In the genomic region with DNA sequence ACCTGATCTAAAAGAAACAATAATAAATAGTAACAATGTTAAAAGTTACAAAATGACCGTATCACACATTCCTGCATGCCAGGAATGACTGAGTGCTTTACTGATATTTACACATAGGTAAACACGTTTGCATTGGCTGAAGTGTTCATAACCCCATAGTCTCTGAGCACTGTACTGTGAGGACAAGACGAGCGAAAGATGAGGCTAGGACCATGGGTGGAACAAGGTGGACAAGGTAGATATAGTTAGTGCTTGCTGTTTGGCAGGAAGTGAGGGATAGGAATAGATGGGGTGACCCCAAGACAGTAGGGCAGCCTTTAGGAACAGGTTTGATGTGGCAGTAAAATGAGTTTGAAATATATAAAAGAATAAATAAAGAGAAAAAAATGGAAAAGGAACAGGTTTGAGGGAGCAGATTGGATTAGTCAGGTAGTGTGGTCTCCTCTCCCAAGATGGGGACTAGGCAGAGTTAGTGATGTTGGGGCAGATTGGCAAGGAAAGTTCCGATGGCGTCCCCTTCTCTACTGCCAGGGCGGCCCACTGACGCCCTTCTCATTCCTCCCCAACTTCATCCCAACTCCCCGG, we compare ENCODE assay signal across 9 cellular contexts. TPM values are rescaled to one million over a fixed set of nuclear protein-coding genes. Genes with fewer than 3 reads are reported as not detected.
A peak's percentile ranks its signal among the peaks of the same experiment; 100 is the strongest.
DNase-seq lines count a peak whose midpoint lies in the region; ATAC-seq, FAIRE-seq and TF ChIP-seq lines count a peak whose summit lies in the region.
"Had no signal": no experiment of that assay in that cellular context is flagged by ENCODE, and none has a peak within 500 bp of the region (broad histone marks: within the 10 kb centered on the region; RNA-seq: fewer than 3 reads in every experiment).

No MANE protein-coding gene starts in this region.

- H3K27ac ChIP-seq in HepG2 (ENCODE audit: extremely low read length, insufficient read depth, low read length) (no peak overlapping the region), transverse colon (peak overlapping the region in 3 of 4 donors; percentile 78 to 92 (median 88)), caudate nucleus (ENCODE audit: low read depth, low read length) (no peak overlapping the region)

- peak overlapping the region; percentile 3; the same call in 1 of the 2 replicates for H3K9ac ChIP-seq in HepG2 (ENCODE audit: insufficient read depth, low read depth, low read length)

- WGBS in HepG2 (ENCODE audit: low lambda C conversion rate): 3% methylated on average over 9 of the region's 9 CpGs
- 24 to 46% methylated on average over 4 to 9 of the region's 9 CpGs for WGBS in transverse colon (ENCODE audit: low coverage in 1 of 2), 2 donors

- FAIRE-seq in HepG2 (lab: Jason Lieb, UNC): no peak

- H3K36me3 ChIP-seq in HepG2 (replicated peaks in 1 of 2; ENCODE audit: control insufficient read depth in 1 of 2, insufficient read depth in 2 of 2, low read length in 2 of 2) (peaks cover 20 to 30% of the 10 kb centered on the region in 2 experiments), transverse colon (peaks cover 0 to 19% (median 9%) of the 10 kb centered on the region in 4 donors)

- CTCF ChIA-PET in HepG2 (lab: Yijun Ruan, JAX; ENCODE audit: low intra/inter-chr PET ratio, low total read pairs): no interaction called here

- DNase-seq in activated T-cell treated with anti-CD3 and anti-CD28 coated beads, Interleukin-2, amount 50 U/mL, for 72 hours: no peak
- no peak for DNase-seq in activated T-cell treated with anti-CD3 and anti-CD28 coated beads, Interleukin-2, amount 50 U/mL, for 1 hour
- DNase-seq in HepG2 (ENCODE audit: low spot score): no peak
- DNase-seq in transverse colon: no peak
- DNase-seq in SW 1271 (lab: John Stamatoyannopoulos, UW): no peak
- no peak for DNase-seq in caudate nucleus (lab: John Stamatoyannopoulos, UW)

- no peak for TF ChIP-seq RAD21 in HepG2 (CRISPR knock-in tag; IDR thresholded peaks at IDR 0.05)

- in situ Hi-C loops in HepG2 (cut with HindIII; ENCODE audit: extremely low pct_ligation_motif_present, low pct_unique_long_range_greater_than_20kb): no loop called here
- in situ Hi-C loops in transverse colon (cut with MboI; ENCODE audit: low pct_ligation_motif_present in 1 of 4, low pct_unique_long_range_greater_than_20kb in 1 of 4, low sequenced_read_pairs in 3 of 4): no loop called here

- H3K27me3 Mint-ChIP-seq in activated T-cell treated with anti-CD3 and anti-CD28 coated beads, Interleukin-2, amount 50 U/mL, for 72 hours (ENCODE audit: low read depth): no peaks in the 10 kb centered on the region
- no peaks in the 10 kb centered on the region for H3K27me3 Mint-ChIP-seq in activated T-helper 17 cell treated with anti-CD3 and anti-CD28 coated beads, Interleukin-2, amount 50 U/mL, for 72 hours

- no TSS peak for BruUV-seq in HepG2 (replicated peaks; lab: Mats Ljungman, UMichigan)

- no peak for TF ChIP-seq POLR2A in HepG2 (IDR thresholded peaks at IDR 0.05; ENCODE audit: insufficient read depth in 1 of 2, low read depth in 2 of 2, low read length in 2 of 2)
- TF ChIP-seq POLR2A in transverse colon (IDR thresholded peaks at IDR 0.05): no peak

- H2AFZ ChIP-seq in HepG2 (ENCODE audit: low read length): peak overlapping the region; percentile 75

- no peaks in the 10 kb centered on the region for H3K9me3 ChIP-seq in HepG2 (ENCODE audit: low read length)
- H3K9me3 ChIP-seq in transverse colon: no peaks in the 10 kb centered on the region

- peak overlapping the region; percentile 82 for H3K27ac Mint-ChIP-seq in activated T-cell treated with anti-CD3 and anti-CD28 coated beads, Interleukin-2, amount 50 U/mL, for 72 hours
- peak overlapping the region; percentile 88 for H3K27ac Mint-ChIP-seq in activated T-helper 17 cell treated with anti-CD3 and anti-CD28 coated beads, Interleukin-2, amount 50 U/mL, for 72 hours

- POLR2A ChIA-PET in HepG2 (lab: Yijun Ruan, JAX): interaction anchor here (0.9 to 1.9 kb wide), 2 partner anchors 9 to 18 kb away, joined by 3 to 7 read pairs; no protein-coding TSS in a partner anchor

- H4K20me1 ChIP-seq in HepG2 (ENCODE audit: insufficient read depth, low read length): no peaks in the 10 kb centered on the region; the same call in 1 of the 2 replicates

- peaks cover 45% of the 10 kb centered on the region for H3K4me1 ChIP-seq in HepG2 (ENCODE audit: insufficient read depth, low read length)
- peaks cover 11 to 25% (median 19%) of the 10 kb centered on the region in 4 donors for H3K4me1 ChIP-seq in transverse colon

- intact Hi-C loops in HepG2 (cut with micrococcal nuclease; ENCODE audit: unreplicated experiment): no loop called here
- intact Hi-C loops in transverse colon (cut with DNase I; ENCODE audit: low total_unique reads): no loop called here

- H3K36me3 Mint-ChIP-seq in activated T-cell treated with anti-CD3 and anti-CD28 coated beads, Interleukin-2, amount 50 U/mL, for 72 hours (ENCODE audit: insufficient read depth in 2 of 2): peaks cover 5 to 17% of the 10 kb centered on the region in 2 donors
- H3K36me3 Mint-ChIP-seq in activated T-helper 17 cell treated with anti-CD3 and anti-CD28 coated beads, Interleukin-2, amount 50 U/mL, for 72 hours (ENCODE audit: low read depth): peaks cover 42% of the 10 kb centered on the region

- H3K9me3 Mint-ChIP-seq in activated T-cell treated with anti-CD3 and anti-CD28 coated beads, Interleukin-2, amount 50 U/mL, for 72 hours: no peaks in the 10 kb centered on the region
- H3K9me3 Mint-ChIP-seq in activated T-helper 17 cell treated with anti-CD3 and anti-CD28 coated beads, Interleukin-2, amount 50 U/mL, for 72 hours: no peaks in the 10 kb centered on the region

- peak overlapping the region; percentile 79 to 91 for H3K4me3 Mint-ChIP-seq in activated T-cell treated with anti-CD3 and anti-CD28 coated beads, Interleukin-2, amount 50 U/mL, for 72 hours
- H3K4me3 Mint-ChIP-seq in activated T-helper 17 cell treated with anti-CD3 and anti-CD28 coated beads, Interleukin-2, amount 50 U/mL, for 72 hours: peak overlapping the region; percentile 85

- peak overlapping the region; percentile 97 for H3K4me2 ChIP-seq in HepG2 (ENCODE audit: low read depth, low read length)

- ATAC-seq in activated T-cell treated with anti-CD3 and anti-CD28 coated beads, Interleukin-2, amount 50 U/mL, for 72 hours (replicated peaks in 1 of 2): peak; percentile 21 to 44
- ATAC-seq in activated T-helper 17 cell treated with anti-CD3 and anti-CD28 coated beads, Interleukin-2, amount 50 U/mL, for 72 hours (replicated peaks): peak; percentile 16
- ATAC-seq in HepG2 (0 out of 3 replicates have a peak, but pooled peaks have one; percentile 4), GM19328 (IDR thresholded peaks at IDR 0.05; ENCODE audit: unreplicated experiment) (no peak)

- peaks cover 40% of the 10 kb centered on the region for H3K4me1 Mint-ChIP-seq in activated T-cell treated with anti-CD3 and anti-CD28 coated beads, Interleukin-2, amount 50 U/mL, for 72 hours (ENCODE audit: low read depth)
- peaks cover 22% of the 10 kb centered on the region for H3K4me1 Mint-ChIP-seq in activated T-helper 17 cell treated with anti-CD3 and anti-CD28 coated beads, Interleukin-2, amount 50 U/mL, for 72 hours

- H3K27me3 ChIP-seq in HepG2 (ENCODE audit: control insufficient read depth in 1 of 2, insufficient read depth in 2 of 2, low read length in 2 of 2) (peaks cover 7 to 16% of the 10 kb centered on the region in 2 experiments; a peak in 2 of 5 replicates), transverse colon (no peaks in the 10 kb centered on the region)
- H3K27me3 ChIP-seq: cardiac muscle cell had no signal

- TF ChIP-seq EP300 in HepG2 (IDR thresholded peaks at IDR 0.05; ENCODE audit: low read depth in 2 of 2, low read length in 2 of 2) (no peak), HepG2 (CRISPR knock-in tag; IDR thresholded peaks at IDR 0.05; ENCODE audit: borderline replicate concordance) (no peak), transverse colon (IDR thresholded peaks at IDR 0.05; ENCODE audit: low read depth) (no peak)

- H3K79me2 ChIP-seq in HepG2 (ENCODE audit: insufficient read depth, low read length): peaks cover 21% of the 10 kb centered on the region

- H3K4me3 ChIP-seq in HepG2 (replicated peaks in 1 of 3; ENCODE audit: insufficient read depth in 1 of 3, low read depth in 2 of 3, low read length in 3 of 3): peak overlapping the region; percentile 84 to 99 (median 97)
- peak overlapping the region in 3 of 4 donors; percentile 79 to 97 (median 88) for H3K4me3 ChIP-seq in transverse colon

- TF ChIP-seq CTCF in HepG2 (CRISPR knock-in tag; IDR thresholded peaks at IDR 0.05) (no peak), transverse colon (IDR thresholded peaks at IDR 0.05) (no peak)

RNA-seq across cellular contexts. Expression of gene E2F4, which starts 0.5 kb away (rescaled TPM):
- 10 to 100 TPM; 82.8 to 91.7 TPM for total RNA-seq in activated T-cell treated with anti-CD3 and anti-CD28 coated beads, Interleukin-2, amount 50 U/mL, for 72 hours
- total RNA-seq in activated T-helper 17 cell treated with anti-CD3 and anti-CD28 coated beads, Interleukin-2, amount 50 U/mL, for 72 hours: 100 to 1,000 TPM in 1 of 2 donors, 10 to 100 TPM in 1; 90.0 to 141 TPM
- 73.7 and 84.8 TPM in 2 replicates for total RNA-seq in HepG2 (2016; rRNA removed; fragmentation: Illumina TruSeq; extraction: Trizol)
- 111 and 122 TPM in 2 replicates for total RNA-seq in HepG2 (2016; cell fraction: cytosol; rRNA removed; fragmentation: Illumina TruSeq; extraction: Trizol; ENCODE audit: low read depth)
- 66.9 and 81.3 TPM in 2 replicates for total RNA-seq in HepG2 (2016; cell fraction: insoluble cytoplasmic fraction; rRNA removed; fragmentation: Illumina TruSeq; extraction: Trizol)
- total RNA-seq in HepG2 (2016; cell fraction: membrane; rRNA removed; fragmentation: Illumina TruSeq; extraction: Trizol): 156 and 162 TPM in 2 replicates
- total RNA-seq in HepG2 (2016; cell fraction: nucleus; rRNA removed; fragmentation: Illumina TruSeq; extraction: Trizol): 71.5 and 85.9 TPM in 2 replicates
- polyA plus RNA-seq in HepG2 (2011; rRNA removed): 91.2 and 106 TPM in 2 replicates
- 63.8 and 83.4 TPM in 2 replicates for polyA plus RNA-seq in HepG2 (2011; cell fraction: cytosol; rRNA removed)
- 329 and 348 TPM in 2 replicates for polyA plus RNA-seq in HepG2 (2011; cell fraction: nucleus; rRNA removed)
- polyA plus RNA-seq in HepG2 (2012): 45.8 and 56.9 TPM in 2 replicates
- polyA plus RNA-seq in HepG2 (2016; cell fraction: cytosol; fragmentation: Illumina TruSeq; extraction: Trizol; ENCODE audit: low read depth): 109 and 110 TPM in 2 replicates
- polyA plus RNA-seq in HepG2 (2016; cell fraction: insoluble cytoplasmic fraction; fragmentation: Illumina TruSeq; extraction: Trizol; ENCODE audit: low read depth): 72.0 and 83.6 TPM in 2 replicates
- 149 and 153 TPM in 2 replicates for polyA plus RNA-seq in HepG2 (2016; cell fraction: membrane; fragmentation: Illumina TruSeq; extraction: Trizol; ENCODE audit: low read depth)
- polyA plus RNA-seq in HepG2 (2016; cell fraction: nucleus; fragmentation: Illumina TruSeq; extraction: Trizol; ENCODE audit: insufficient read depth, low read depth): 186 TPM in 2 replicates
- polyA minus RNA-seq in HepG2 (2011; rRNA and poly(A)+ RNA removed; ENCODE audit: low replicate concordance): 122 and 150 TPM in 2 replicates
- 32.3 and 33.8 TPM in 2 replicates for polyA minus RNA-seq in HepG2 (2011; cell fraction: cytosol; rRNA and poly(A)+ RNA removed)
- 77.0 and 99.3 TPM in 2 replicates for polyA minus RNA-seq in HepG2 (2011; cell fraction: nucleus; rRNA and poly(A)+ RNA removed)
- 100 to 1,000 TPM in 3 of 4 donors, 10 to 100 TPM in 1; 97.5 to 224 (median 159) TPM for total RNA-seq in transverse colon

RNA-seq across cellular contexts. Expression of gene EXOC3L1, which starts 1.6 kb away (rescaled TPM):
- not detected for total RNA-seq in activated T-cell treated with anti-CD3 and anti-CD28 coated beads, Interleukin-2, amount 50 U/mL, for 72 hours
- total RNA-seq in activated T-helper 17 cell treated with anti-CD3 and anti-CD28 coated beads, Interleukin-2, amount 50 U/mL, for 72 hours: 1 to 10 TPM in 1 of 2 donors, under 1 TPM in 1; 0.37 to 1.5 TPM
- total RNA-seq in HepG2 (2016; rRNA removed; fragmentation: Illumina TruSeq; extraction: Trizol): not detected in 2 replicates
- total RNA-seq in HepG2 (2016; cell fraction: cytosol; rRNA removed; fragmentation: Illumina TruSeq; extraction: Trizol; ENCODE audit: low read depth): not detected in 2 replicates
- total RNA-seq in HepG2 (2016; cell fraction: insoluble cytoplasmic fraction; rRNA removed; fragmentation: Illumina TruSeq; extraction: Trizol): not detected in 2 replicates
- not detected in 2 replicates for total RNA-seq in HepG2 (2016; cell fraction: membrane; rRNA removed; fragmentation: Illumina TruSeq; extraction: Trizol)
- not detected in 2 replicates for total RNA-seq in HepG2 (2016; cell fraction: nucleus; rRNA removed; fragmentation: Illumina TruSeq; extraction: Trizol)
- polyA plus RNA-seq in HepG2 (2011; rRNA removed): 0.10 and 0.12 TPM in 2 replicates
- 0.15 and 0.21 TPM in 2 replicates for polyA plus RNA-seq in HepG2 (2011; cell fraction: cytosol; rRNA removed)
- polyA plus RNA-seq in HepG2 (2011; cell fraction: nucleus; rRNA removed): 1.1 and 1.6 TPM in 2 replicates
- polyA plus RNA-seq in HepG2 (2012): 0.17 and 0.48 TPM in 2 replicates
- not detected in 2 replicates for polyA plus RNA-seq in HepG2 (2016; cell fraction: cytosol; fragmentation: Illumina TruSeq; extraction: Trizol; ENCODE audit: low read depth)
- polyA plus RNA-seq in HepG2 (2016; cell fraction: insoluble cytoplasmic fraction; fragmentation: Illumina TruSeq; extraction: Trizol; ENCODE audit: low read depth): not detected in 2 replicates
- polyA plus RNA-seq in HepG2 (2016; cell fraction: membrane; fragmentation: Illumina TruSeq; extraction: Trizol; ENCODE audit: low read depth): not detected in 2 replicates
- polyA plus RNA-seq in HepG2 (2016; cell fraction: nucleus; fragmentation: Illumina TruSeq; extraction: Trizol; ENCODE audit: insufficient read depth, low read depth): not detected in 2 replicates
- 0.14 TPM in 1 of 2 replicates, not detected in the other for polyA minus RNA-seq in HepG2 (2011; rRNA and poly(A)+ RNA removed; ENCODE audit: low replicate concordance)
- not detected in 2 replicates for polyA minus RNA-seq in HepG2 (2011; cell fraction: cytosol; rRNA and poly(A)+ RNA removed)
- 0.52 TPM in 1 of 2 replicates, not detected in the other for polyA minus RNA-seq in HepG2 (2011; cell fraction: nucleus; rRNA and poly(A)+ RNA removed)
- total RNA-seq in transverse colon: 1 to 10 TPM in 2 of 4 donors, not detected in 2; 3.0 to 6.7 TPM

RNA-seq across cellular contexts. Expression of gene ELMO3, which starts 7.4 kb away (rescaled TPM):
- 1 to 10 TPM; 3.0 to 3.1 TPM for total RNA-seq in activated T-cell treated with anti-CD3 and anti-CD28 coated beads, Interleukin-2, amount 50 U/mL, for 72 hours
- 1 to 10 TPM; 6.6 to 7.1 TPM for total RNA-seq in activated T-helper 17 cell treated with anti-CD3 and anti-CD28 coated beads, Interleukin-2, amount 50 U/mL, for 72 hours
- total RNA-seq in HepG2 (2016; rRNA removed; fragmentation: Illumina TruSeq; extraction: Trizol): 0.58 and 2.6 TPM in 2 replicates
- 0.61 and 0.97 TPM in 2 replicates for total RNA-seq in HepG2 (2016; cell fraction: cytosol; rRNA removed; fragmentation: Illumina TruSeq; extraction: Trizol; ENCODE audit: low read depth)
- total RNA-seq in HepG2 (2016; cell fraction: insoluble cytoplasmic fraction; rRNA removed; fragmentation: Illumina TruSeq; extraction: Trizol): 0.46 and 2.4 TPM in 2 replicates
- 1.1 and 1.3 TPM in 2 replicates for total RNA-seq in HepG2 (2016; cell fraction: membrane; rRNA removed; fragmentation: Illumina TruSeq; extraction: Trizol)
- 5.3 and 6.4 TPM in 2 replicates for total RNA-seq in HepG2 (2016; cell fraction: nucleus; rRNA removed; fragmentation: Illumina TruSeq; extraction: Trizol)
- polyA plus RNA-seq in HepG2 (2011; rRNA removed): 4.0 and 5.7 TPM in 2 replicates
- polyA plus RNA-seq in HepG2 (2011; cell fraction: cytosol; rRNA removed): 1.1 and 2.2 TPM in 2 replicates
- polyA plus RNA-seq in HepG2 (2011; cell fraction: nucleus; rRNA removed): 45.0 and 50.5 TPM in 2 replicates
- polyA plus RNA-seq in HepG2 (2012): 2.3 and 4.2 TPM in 2 replicates
- polyA plus RNA-seq in HepG2 (2016; cell fraction: cytosol; fragmentation: Illumina TruSeq; extraction: Trizol; ENCODE audit: low read depth): 1.5 TPM in 2 replicates
- polyA plus RNA-seq in HepG2 (2016; cell fraction: insoluble cytoplasmic fraction; fragmentation: Illumina TruSeq; extraction: Trizol; ENCODE audit: low read depth): 0.64 and 0.70 TPM in 2 replicates
- 1.5 and 1.8 TPM in 2 replicates for polyA plus RNA-seq in HepG2 (2016; cell fraction: membrane; fragmentation: Illumina TruSeq; extraction: Trizol; ENCODE audit: low read depth)
- polyA plus RNA-seq in HepG2 (2016; cell fraction: nucleus; fragmentation: Illumina TruSeq; extraction: Trizol; ENCODE audit: insufficient read depth, low read depth): 15.0 and 18.4 TPM in 2 replicates
- 2.2 and 4.9 TPM in 2 replicates for polyA minus RNA-seq in HepG2 (2011; rRNA and poly(A)+ RNA removed; ENCODE audit: low replicate concordance)
- 0.62 TPM in 1 of 2 replicates, not detected in the other for polyA minus RNA-seq in HepG2 (2011; cell fraction: cytosol; rRNA and poly(A)+ RNA removed)
- polyA minus RNA-seq in HepG2 (2011; cell fraction: nucleus; rRNA and poly(A)+ RNA removed): 3.5 and 6.0 TPM in 2 replicates
- total RNA-seq in transverse colon: 10 to 100 TPM; 61.0 to 91.5 (median 77.7) TPM

RNA-seq across cellular contexts. Expression of gene MATCAP1, which starts 7.7 kb away (rescaled TPM):
- 10 to 100 TPM; 31.9 to 34.3 TPM for total RNA-seq in activated T-cell treated with anti-CD3 and anti-CD28 coated beads, Interleukin-2, amount 50 U/mL, for 72 hours
- total RNA-seq in activated T-helper 17 cell treated with anti-CD3 and anti-CD28 coated beads, Interleukin-2, amount 50 U/mL, for 72 hours: 100 to 1,000 TPM in 1 of 2 donors, 10 to 100 TPM in 1; 47.0 to 118 TPM
- total RNA-seq in HepG2 (2016; rRNA removed; fragmentation: Illumina TruSeq; extraction: Trizol) (4.4 and 11.2 TPM in 2 replicates), transverse colon (100 to 1,000 TPM in 1 of 4 donors, 10 to 100 TPM in 3; 27.6 to 220 (median 32.5) TPM)
- 1.6 and 1.8 TPM in 2 replicates for total RNA-seq in HepG2 (2016; cell fraction: cytosol; rRNA removed; fragmentation: Illumina TruSeq; extraction: Trizol; ENCODE audit: low read depth)
- total RNA-seq in HepG2 (2016; cell fraction: insoluble cytoplasmic fraction; rRNA removed; fragmentation: Illumina TruSeq; extraction: Trizol): 2.7 and 10.6 TPM in 2 replicates
- 2.7 and 2.9 TPM in 2 replicates for total RNA-seq in HepG2 (2016; cell fraction: membrane; rRNA removed; fragmentation: Illumina TruSeq; extraction: Trizol)
- 17.2 and 18.4 TPM in 2 replicates for total RNA-seq in HepG2 (2016; cell fraction: nucleus; rRNA removed; fragmentation: Illumina TruSeq; extraction: Trizol)
- 24.5 and 27.2 TPM in 2 replicates for polyA plus RNA-seq in HepG2 (2011; rRNA removed)
- polyA plus RNA-seq in HepG2 (2011; cell fraction: cytosol; rRNA removed): 8.7 and 14.3 TPM in 2 replicates
- 237 and 259 TPM in 2 replicates for polyA plus RNA-seq in HepG2 (2011; cell fraction: nucleus; rRNA removed)
- polyA plus RNA-seq in HepG2 (2012): 13.7 and 14.6 TPM in 2 replicates
- 0.87 TPM in 2 replicates for polyA plus RNA-seq in HepG2 (2016; cell fraction: cytosol; fragmentation: Illumina TruSeq; extraction: Trizol; ENCODE audit: low read depth)
- polyA plus RNA-seq in HepG2 (2016; cell fraction: insoluble cytoplasmic fraction; fragmentation: Illumina TruSeq; extraction: Trizol; ENCODE audit: low read depth): 2.4 and 4.1 TPM in 2 replicates
- polyA plus RNA-seq in HepG2 (2016; cell fraction: membrane; fragmentation: Illumina TruSeq; extraction: Trizol; ENCODE audit: low read depth): 2.0 and 2.4 TPM in 2 replicates
- polyA plus RNA-seq in HepG2 (2016; cell fraction: nucleus; fragmentation: Illumina TruSeq; extraction: Trizol; ENCODE audit: insufficient read depth, low read depth): 49.4 and 51.7 TPM in 2 replicates
- polyA minus RNA-seq in HepG2 (2011; rRNA and poly(A)+ RNA removed; ENCODE audit: low replicate concordance): 9.7 and 21.1 TPM in 2 replicates
- 3.8 and 4.3 TPM in 2 replicates for polyA minus RNA-seq in HepG2 (2011; cell fraction: cytosol; rRNA and poly(A)+ RNA removed)
- polyA minus RNA-seq in HepG2 (2011; cell fraction: nucleus; rRNA and poly(A)+ RNA removed): 45.8 and 47.5 TPM in 2 replicates

RNA-seq across cellular contexts. Expression of gene NOL3, which starts 21.2 kb away (rescaled TPM):
- total RNA-seq in activated T-cell treated with anti-CD3 and anti-CD28 coated beads, Interleukin-2, amount 50 U/mL, for 72 hours: 10 to 100 TPM; 21.6 to 30.6 TPM
- 100 to 1,000 TPM in 1 of 2 donors, 10 to 100 TPM in 1; 30.0 to 194 TPM for total RNA-seq in activated T-helper 17 cell treated with anti-CD3 and anti-CD28 coated beads, Interleukin-2, amount 50 U/mL, for 72 hours
- total RNA-seq in HepG2 (2016; rRNA removed; fragmentation: Illumina TruSeq; extraction: Trizol): 3.1 and 5.7 TPM in 2 replicates
- total RNA-seq in HepG2 (2016; cell fraction: cytosol; rRNA removed; fragmentation: Illumina TruSeq; extraction: Trizol; ENCODE audit: low read depth): 0.91 and 1.1 TPM in 2 replicates
- 3.8 and 4.1 TPM in 2 replicates for total RNA-seq in HepG2 (2016; cell fraction: insoluble cytoplasmic fraction; rRNA removed; fragmentation: Illumina TruSeq; extraction: Trizol)
- 2.1 and 2.2 TPM in 2 replicates for total RNA-seq in HepG2 (2016; cell fraction: membrane; rRNA removed; fragmentation: Illumina TruSeq; extraction: Trizol)
- total RNA-seq in HepG2 (2016; cell fraction: nucleus; rRNA removed; fragmentation: Illumina TruSeq; extraction: Trizol): 2.7 and 3.0 TPM in 2 replicates
- 20.5 and 23.3 TPM in 2 replicates for polyA plus RNA-seq in HepG2 (2011; rRNA removed)
- 9.2 and 14.1 TPM in 2 replicates for polyA plus RNA-seq in HepG2 (2011; cell fraction: cytosol; rRNA removed)
- polyA plus RNA-seq in HepG2 (2011; cell fraction: nucleus; rRNA removed): 78.8 and 95.6 TPM in 2 replicates
- 23.5 and 26.3 TPM in 2 replicates for polyA plus RNA-seq in HepG2 (2012)
- polyA plus RNA-seq in HepG2 (2016; cell fraction: cytosol; fragmentation: Illumina TruSeq; extraction: Trizol; ENCODE audit: low read depth): 1.1 and 1.3 TPM in 2 replicates
- polyA plus RNA-seq in HepG2 (2016; cell fraction: insoluble cytoplasmic fraction; fragmentation: Illumina TruSeq; extraction: Trizol; ENCODE audit: low read depth): 3.6 TPM in 2 replicates
- polyA plus RNA-seq in HepG2 (2016; cell fraction: membrane; fragmentation: Illumina TruSeq; extraction: Trizol; ENCODE audit: low read depth): 2.3 and 2.9 TPM in 2 replicates
- polyA plus RNA-seq in HepG2 (2016; cell fraction: nucleus; fragmentation: Illumina TruSeq; extraction: Trizol; ENCODE audit: insufficient read depth, low read depth): 18.2 and 26.0 TPM in 2 replicates
- 5.4 and 16.0 TPM in 2 replicates for polyA minus RNA-seq in HepG2 (2011; rRNA and poly(A)+ RNA removed; ENCODE audit: low replicate concordance)
- polyA minus RNA-seq in HepG2 (2011; cell fraction: cytosol; rRNA and poly(A)+ RNA removed): 2.8 and 3.7 TPM in 2 replicates
- 14.3 and 16.3 TPM in 2 replicates for polyA minus RNA-seq in HepG2 (2011; cell fraction: nucleus; rRNA and poly(A)+ RNA removed)
- 10 to 100 TPM; 39.5 to 65.9 (median 41.2) TPM for total RNA-seq in transverse colon

Comparison
In these comparisons a context has a peak if more than half of its experiments do, and no peak if none do; other contexts are left out.
1. H3K27ac ChIP-seq: peak in transverse colon (3 of 4); none in HepG2 (single experiment) and caudate nucleus (single experiment).
2. RNA of gene ELMO3, which starts 7.4 kb away (total RNA-seq): 61.0 to 91.5 TPM in transverse colon; 6.6 to 7.1 TPM in activated T-helper 17 cell treated with anti-CD3 and anti-CD28 coated beads, Interleukin-2, amount 50 U/mL, for 72 hours, 3.0 to 3.1 TPM in activated T-cell treated with anti-CD3 and anti-CD28 coated beads, Interleukin-2, amount 50 U/mL, for 72 hours and 0.46 to 6.4 TPM in HepG2; every median in the first group is over 4 times any median in the second.